ENCODE assay signal across 14 cellular contexts in genomic region chr2:59540864-59541263, GRCh38.
DNase-seq lines count a peak whose midpoint lies in the region; TF ChIP-seq lines count a peak whose summit lies in the region.
"Had no signal": no experiment of that assay in that cellular context is flagged by ENCODE, and none has a peak within 500 bp of the region (broad histone marks: within the 10 kb centered on the region; RNA-seq: fewer than 3 reads in every experiment).

No MANE protein-coding gene starts in this region.

- H3K4me1 Mint-ChIP-seq in endothelial cell (ENCODE audit: unreplicated experiment): no peaks in the 10 kb centered on the region
- H3K4me1 Mint-ChIP-seq: GM23338 had no signal

- H3K27me3 Mint-ChIP-seq in endothelial cell (ENCODE audit: unreplicated experiment): no peaks in the 10 kb centered on the region
- H3K27me3 Mint-ChIP-seq: CD4-positive, alpha-beta T cell had no signal

- H3K27ac ChIP-seq in WERI-Rb-1: no peak overlapping the region
- H3K27ac ChIP-seq: BLaER1 treated with 17β-estradiol and CSF1 and Interleukin-3, amounts not matched to agents 10 nM and 100 nM had no signal

- DNase-seq in CD1c-positive myeloid dendritic cell (ENCODE audit: extremely low spot score) (peak; percentile 9), KBM-7 (peak; percentile 42), MV-4-11 (lab: John Stamatoyannopoulos, UW) (peak; percentile 65), WERI-Rb-1 (peak; percentile 40), NCI-H2081 treated with DMSO at 0.1 percent for 48 hours (lab: John Stamatoyannopoulos, UW) (no peak), endothelial cell (ENCODE audit: low spot score) (no peak)
- no peak for DNase-seq in stimulated activated CD4-positive, alpha-beta T cell treated with anti-CD3 and anti-CD28 coated beads, Interleukin-15, amount 100 ng/mL, for 24 hours
- DNase-seq: ACHN; CD4-positive, alpha-beta T cell; DMS79; H7 had no signal

- H3K36me3 Mint-ChIP-seq in endothelial cell (ENCODE audit: low read depth, unreplicated experiment): no peaks in the 10 kb centered on the region

- in situ Hi-C loops in KBM-7 (cut with MboI; ENCODE audit: low pct_unique_long_range_greater_than_20kb, low sequenced_read_pairs): no loop called here

- no peaks in the 10 kb centered on the region for H3K9me3 ChIP-seq in WERI-Rb-1 (ENCODE audit: severe bottlenecking)
- H3K9me3 ChIP-seq: BLaER1 treated with 17β-estradiol and CSF1 and Interleukin-3, amounts not matched to agents 10 nM and 100 nM had no signal

- H3K9me3 Mint-ChIP-seq in endothelial cell (ENCODE audit: unreplicated experiment): no peaks in the 10 kb centered on the region
- H3K9me3 Mint-ChIP-seq: GM23338 had no signal

- no peak overlapping the region for H3K27ac Mint-ChIP-seq in endothelial cell (ENCODE audit: unreplicated experiment)
- H3K27ac Mint-ChIP-seq: CD4-positive, alpha-beta T cell; GM23338 had no signal

- TF ChIP-seq CTCF in WERI-Rb-1 (IDR thresholded peaks at IDR 0.05; ENCODE audit: low read depth, low read length): no peak
- no peak for TF ChIP-seq CTCF in endothelial cell (IDR thresholded peaks at IDR 0.05; ENCODE audit: unreplicated experiment)

- H3K27me3 ChIP-seq in WERI-Rb-1 (ENCODE audit: insufficient read depth, low read depth, severe bottlenecking): no peaks in the 10 kb centered on the region
- H3K27me3 ChIP-seq: BLaER1 treated with 17β-estradiol and CSF1 and Interleukin-3, amounts not matched to agents 10 nM and 100 nM had no signal

- no peak overlapping the region for H3K4me3 ChIP-seq in WERI-Rb-1 (ENCODE audit: low read depth, low read length)
- H3K4me3 ChIP-seq: BLaER1 treated with 17β-estradiol and CSF1 and Interleukin-3, amounts not matched to agents 10 nM and 100 nM; GM12878; GM23338 had no signal

- H3K4me3 Mint-ChIP-seq in endothelial cell (ENCODE audit: unreplicated experiment): no peak overlapping the region
- H3K4me3 Mint-ChIP-seq: CD4-positive, alpha-beta T cell; GM23338 had no signal

- no peaks in the 10 kb centered on the region for H3K36me3 ChIP-seq in WERI-Rb-1
- H3K36me3 ChIP-seq: BLaER1 treated with 17β-estradiol and CSF1 and Interleukin-3, amounts not matched to agents 10 nM and 100 nM had no signal

Comparison
In these comparisons a context has a peak if more than half of its experiments do, and no peak if none do; other contexts are left out.
1. DNase-seq: peak in CD1c-positive myeloid dendritic cell (single experiment), KBM-7 (single experiment), MV-4-11 (single experiment) and WERI-Rb-1 (single experiment); none in NCI-H2081 treated with DMSO at 0.1 percent for 48 hours (single experiment), endothelial cell (single experiment) and stimulated activated CD4-positive, alpha-beta T cell treated with anti-CD3 and anti-CD28 coated beads, Interleukin-15, amount 100 ng/mL, for 24 hours (single experiment).